In genomic region chr15:85024509-85025336, GRCh38 we compare ENCODE assay signal across 10 cellular contexts. TPM values are rescaled to one million over a fixed set of nuclear protein-coding genes. Genes with fewer than 3 reads are reported as not detected.
DNase-seq lines count a peak whose midpoint lies in the region; ATAC-seq, FAIRE-seq and TF ChIP-seq lines count a peak whose summit lies in the region.
"Had no signal": no experiment of that assay in that cellular context is flagged by ENCODE, and none has a peak within 500 bp of the region (broad histone marks: within the 10 kb centered on the region; RNA-seq: fewer than 3 reads in every experiment).

No MANE protein-coding gene starts in this region.

- no peak overlapping the region for H3K4me3 ChIP-seq in HEK293 (ENCODE audit: low read depth, low read length)
- no peak overlapping the region for H3K4me3 ChIP-seq in astrocyte of the spinal cord (ENCODE audit: low read depth, low read length)
- H3K4me3 ChIP-seq in liver (ENCODE audit: low read depth in 1 of 3, low read length in 3 of 3), result no peak overlapping the region
- H3K4me3 ChIP-seq in ovary, result no peak overlapping the region
- H3K4me3 ChIP-seq in trophoblast cell (ENCODE audit: low read depth, low read length), result no peak overlapping the region
- no peak overlapping the region for H3K4me3 ChIP-seq in small intestine (ENCODE audit: low read depth in 1 of 2, low read length in 2 of 2)
- H3K4me3 ChIP-seq: SJSA1 had no signal

- TF ChIP-seq CTCF in HEK293 (tag by site-specific recombination; IDR thresholded peaks at IDR 0.05), result no peak
- no peak for TF ChIP-seq CTCF in astrocyte of the spinal cord (IDR thresholded peaks at IDR 0.05; ENCODE audit: low read depth, low read length)
- no peak for TF ChIP-seq CTCF in liver (IDR thresholded peaks at IDR 0.05; ENCODE audit: low read depth, low read length, missing input control)
- TF ChIP-seq CTCF in ovary (IDR thresholded peaks at IDR 0.05), result no peak

- no peaks in the 10 kb centered on the region for H3K79me1 ChIP-seq in trophoblast cell (ENCODE audit: low read length)

- H4K8ac ChIP-seq in trophoblast cell (ENCODE audit: low read depth, low read length), result no peak overlapping the region

- H2BK12ac ChIP-seq in trophoblast cell (ENCODE audit: low read length), result no peak overlapping the region

- no peaks in the 10 kb centered on the region for H3K27me3 ChIP-seq in liver (ENCODE audit: control insufficient read depth in 4 of 4, insufficient read depth in 4 of 4, low read length in 3 of 4)
- H3K27me3 ChIP-seq in ovary, result no peaks in the 10 kb centered on the region
- H3K27me3 ChIP-seq in trophoblast cell (ENCODE audit: insufficient read depth, low read length), result no peaks in the 10 kb centered on the region
- no peaks in the 10 kb centered on the region for H3K27me3 ChIP-seq in small intestine (ENCODE audit: control insufficient read depth in 2 of 2, insufficient read depth in 2 of 2, low read length in 2 of 2)
- H3K27me3 ChIP-seq: SJSA1 had no signal

- no peak overlapping the region for H2AK5ac ChIP-seq in trophoblast cell (ENCODE audit: low read length)

- H3K18ac ChIP-seq in trophoblast cell (ENCODE audit: low read length), result no peak overlapping the region

- in situ Hi-C loops in astrocyte of the spinal cord (cut with HindIII; ENCODE audit: low sequenced_read_pairs), result no loop called here

- no peak overlapping the region for H2AFZ ChIP-seq in trophoblast cell (ENCODE audit: insufficient read depth, low read length, poor library complexity)

- H3K36me3 ChIP-seq in HEK293 (ENCODE audit: control insufficient read depth in 2 of 2, insufficient read depth in 1 of 2, low read length in 2 of 2), result no peaks in the 10 kb centered on the region
- no peaks in the 10 kb centered on the region for H3K36me3 ChIP-seq in liver (ENCODE audit: control insufficient read depth in 4 of 4, insufficient read depth in 3 of 4, low read depth in 1 of 4, low read length in 3 of 4)
- H3K36me3 ChIP-seq in ovary, result no peaks in the 10 kb centered on the region
- no peaks in the 10 kb centered on the region for H3K36me3 ChIP-seq in trophoblast cell (ENCODE audit: control insufficient read depth in 1 of 2, insufficient read depth in 2 of 2, low read length in 2 of 2)
- H3K36me3 ChIP-seq in small intestine (ENCODE audit: control insufficient read depth in 2 of 2, insufficient read depth in 2 of 2, low read length in 2 of 2), result no peaks in the 10 kb centered on the region
- H3K36me3 ChIP-seq: SJSA1 had no signal

- no peak overlapping the region for H3K27ac ChIP-seq in HEK293 (ENCODE audit: extremely low read depth, low read depth, low read length)
- H3K27ac ChIP-seq in liver (ENCODE audit: low read depth in 1 of 2, low read length in 2 of 2), result peak overlapping the region; percentile 83 to 92
- no peak overlapping the region for H3K27ac ChIP-seq in ovary
- H3K27ac ChIP-seq in trophoblast cell (ENCODE audit: low read depth, low read length), result no peak overlapping the region
- H3K27ac ChIP-seq in small intestine (ENCODE audit: low read depth in 1 of 2, low read length in 1 of 2), result peak overlapping the region in 1 of 2 donors; percentile 66
- H3K27ac ChIP-seq: SJSA1 had no signal

- no peak for ATAC-seq in GM18868 (IDR thresholded peaks at IDR 0.05; ENCODE audit: unreplicated experiment)

- CTCF ChIA-PET in HEK293 (lab: Yijun Ruan, JAX), result interaction anchor here (0.7 kb wide), 1 partner anchor 21 kb away, joined by 4 read pairs; no protein-coding TSS in a partner anchor

- POLR2A ChIA-PET in HEK293 (lab: Yijun Ruan, JAX), result interaction anchor here (0.7 kb wide), 1 partner anchor 1230 kb away, joined by 3 read pairs; no protein-coding TSS in a partner anchor

- H3K14ac ChIP-seq in trophoblast cell (ENCODE audit: low read length), result no peak overlapping the region

- intact Hi-C loops in ovary (cut with DNase I), result no loop called here

- TF ChIP-seq EP300 in ovary (IDR thresholded peaks at IDR 0.05), result no peak

- DNase-seq in AG08396 (ENCODE audit: low spot score) (peak; percentile 18), astrocyte of the spinal cord (ENCODE audit: low read depth, low spot score) (peak; percentile 83), ovary (no peak), trophoblast cell (no peak), small intestine (no peak)
- DNase-seq: stimulated activated CD4-positive, alpha-beta T cell treated with anti-CD3 and anti-CD28 coated beads, Interleukin-15, amount 100 ng/mL, for 24 hours had no signal

- no peak for TF ChIP-seq RAD21 in liver (IDR thresholded peaks at IDR 0.05)

- no peak for FAIRE-seq in small intestine (lab: Jason Lieb, UNC)

- TF ChIP-seq POLR2A in ovary (IDR thresholded peaks at IDR 0.05), result no peak

- H4K91ac ChIP-seq in trophoblast cell (ENCODE audit: low read depth, low read length), result no peak overlapping the region

- H3K79me2 ChIP-seq in trophoblast cell (ENCODE audit: control insufficient read depth, insufficient read depth, low read length, poor library complexity), result no peaks in the 10 kb centered on the region

- no peak overlapping the region for H4K12ac ChIP-seq in trophoblast cell (ENCODE audit: low read depth, low read length)

- H3K4ac ChIP-seq in trophoblast cell (ENCODE audit: low read depth, low read length), result no peak overlapping the region

- H3K9ac ChIP-seq in liver (ENCODE audit: low read depth in 1 of 2, low read length in 2 of 2), result peak overlapping the region in 1 of 2 donors; percentile 55
- no peak overlapping the region for H3K9ac ChIP-seq in trophoblast cell (ENCODE audit: low read length)

- no peaks in the 10 kb centered on the region for H3K9me3 ChIP-seq in HEK293 (ENCODE audit: control insufficient read depth, insufficient read depth, low read depth, low read length)
- H3K9me3 ChIP-seq in liver (ENCODE audit: control insufficient read depth in 4 of 4, low read length in 3 of 4), result no peaks in the 10 kb centered on the region
- H3K9me3 ChIP-seq in ovary, result no peaks in the 10 kb centered on the region
- no peaks in the 10 kb centered on the region for H3K9me3 ChIP-seq in trophoblast cell (ENCODE audit: insufficient read depth, low read depth, low read length)
- no peaks in the 10 kb centered on the region for H3K9me3 ChIP-seq in small intestine (ENCODE audit: control insufficient read depth, low read depth)
- H3K9me3 ChIP-seq: SJSA1 had no signal

- no peak overlapping the region for H3K4me2 ChIP-seq in trophoblast cell (ENCODE audit: low read length)

- H2BK5ac ChIP-seq in trophoblast cell (ENCODE audit: low read depth, low read length, poor library complexity), result no peak overlapping the region

- no peak overlapping the region for H2BK120ac ChIP-seq in trophoblast cell (ENCODE audit: insufficient read depth, low read length, poor library complexity)

- H3K23ac ChIP-seq in trophoblast cell (ENCODE audit: low read length), result no peak overlapping the region

- H3K4me1 ChIP-seq in HEK293 (ENCODE audit: control insufficient read depth, insufficient read depth, low read length), result peaks cover 30% of the 10 kb centered on the region
- H3K4me1 ChIP-seq in liver (ENCODE audit: control insufficient read depth in 4 of 4, insufficient read depth in 4 of 4, low read length in 3 of 4), result peaks cover 23 to 80% (median 58%) of the 10 kb centered on the region in 4 donors
- peaks cover 11% of the 10 kb centered on the region for H3K4me1 ChIP-seq in ovary (ENCODE audit: insufficient read depth)
- peaks cover 0 to under 1% of the 10 kb centered on the region in 2 experiments for H3K4me1 ChIP-seq in trophoblast cell (ENCODE audit: control insufficient read depth in 1 of 2, insufficient read depth in 2 of 2, low read length in 2 of 2)
- H3K4me1 ChIP-seq in small intestine (ENCODE audit: control insufficient read depth in 2 of 2, insufficient read depth in 1 of 2, low read depth in 1 of 2, low read length in 1 of 2), result peaks cover 17 to 43% of the 10 kb centered on the region in 2 donors

- WGBS in liver, result 41% methylated on average over 4 of the region's 4 CpGs
- 74 to 81% (median 80%) methylated on average over 4 of the region's 4 CpGs for WGBS in ovary, 3 donors
- WGBS in trophoblast cell (ENCODE audit: extremely low coverage, insufficient coverage, insufficient read length), result no CpG with 5 or more reads among the region's 4 CpGs
- WGBS in small intestine, 3 donors, result 34 to 52% (median 43%) methylated on average over 4 of the region's 4 CpGs

TF ChIP-seq in HEK293, 187 proteins besides CTCF, POLR2A, EP300 and RAD21 (continues in another document):
- TF ChIP-seq ZIC2 (tag by site-specific recombination; IDR thresholded peaks at IDR 0.05), result no peak
- peak; percentile 39; the same call in 1 of the 2 replicates for TF ChIP-seq OSR2 (tag by site-specific recombination; IDR thresholded peaks at IDR 0.05)

TF ChIP-seq in liver, 16 proteins besides CTCF, POLR2A, EP300 and RAD21 (continues in another document):
- TF ChIP-seq FOXA2 (IDR thresholded peaks at IDR 0.05) (peak; percentile 61), NR2F2 (IDR thresholded peaks at IDR 0.05) (no peak), MAX (IDR thresholded peaks at IDR 0.05) (peak; percentile 18), ZBTB33 (IDR thresholded peaks at IDR 0.05) (no peak), TAF1 (conservative IDR thresholded peaks at IDR 0.05) (no peak), RXRA (IDR thresholded peaks at IDR 0.05) (peak in 1 of 2 donors; percentile 30), FOXA1 (IDR thresholded peaks at IDR 0.05) (no peak), SP1 (IDR thresholded peaks at IDR 0.05) (peak; percentile 24), GABPA (IDR thresholded peaks at IDR 0.05 in 1 of 2, conservative IDR thresholded peaks at IDR 0.05 in 1 of 2) (no peak), JUND (IDR thresholded peaks at IDR 0.05) (peak in 1 of 2 donors; percentile 10), HNF4A (conservative IDR thresholded peaks at IDR 0.05) (peak; percentile 27 to 55)

RNA-seq across cellular contexts. Expression of gene PDE8A, which starts 43.1 kb away (rescaled TPM):
- total RNA-seq in liver (10 to 100 TPM; 14.6 to 47.5 TPM), ovary (10 to 100 TPM; 23.7 to 61.8 (median 43.0) TPM)
- polyA plus RNA-seq in liver (10 to 100 TPM; 11.2 to 18.6 TPM), ovary (10 to 100 TPM; 13.8 to 33.2 TPM), small intestine (10 to 100 TPM; 18.4 to 30.9 (median 22.8) TPM)
- 16.1 and 17.6 TPM in 2 replicates for polyA plus RNA-seq in trophoblast cell (2013)

Comparison
In these comparisons a context has a peak if more than half of its experiments do, and no peak if none do; other contexts are left out.
1. DNase-seq: peak in AG08396 (single experiment) and astrocyte of the spinal cord (single experiment); none in ovary (0 of 5), trophoblast cell (0 of 2) and small intestine (single experiment).
2. H3K27ac ChIP-seq: peak in liver (2 of 2); none in HEK293 (single experiment), ovary (0 of 2) and trophoblast cell (single experiment).